In genomic region chr14:96634481-96634880, GRCh38 we compare ENCODE assay signal across 12 cellular contexts.
"Had no signal": no experiment of that assay in that cellular context is flagged by ENCODE, and none has a peak within 500 bp of the region (broad histone marks: within the 10 kb centered on the region; RNA-seq: fewer than 3 reads in every experiment).

No MANE protein-coding gene starts in this region.

- H3K9me3 ChIP-seq: thyroid gland had no signal

- DNase-seq: activated CD4-positive, CD25-positive, alpha-beta regulatory T cell; activated naive CD4-positive, alpha-beta T cell treated with anti-CD3 and anti-CD28 coated beads for 36 hours; effector CD4-positive, alpha-beta T cell; heart right ventricle; right cardiac atrium; small intestine; thyroid gland had no signal

- H3K27ac ChIP-seq: heart right ventricle, thyroid gland had no signal

- H3K4me3 Mint-ChIP-seq: activated naive CD4-positive, alpha-beta T cell treated with anti-CD3 and anti-CD28 coated beads for 36 hours had no signal

- H3K9me3 Mint-ChIP-seq: activated naive CD4-positive, alpha-beta T cell treated with anti-CD3 and anti-CD28 coated beads for 36 hours had no signal

- H3K27me3 ChIP-seq: heart right ventricle, thyroid gland had no signal

- FAIRE-seq: astrocyte, colon, endothelial cell of umbilical vein, frontal cortex, keratinocyte, small intestine had no signal

- H3K4me1 ChIP-seq: heart right ventricle, thyroid gland had no signal

- H3K4me3 ChIP-seq: heart right ventricle, thyroid gland had no signal

- H3K36me3 ChIP-seq: heart right ventricle, thyroid gland had no signal

- H3K27ac Mint-ChIP-seq: activated naive CD4-positive, alpha-beta T cell treated with anti-CD3 and anti-CD28 coated beads for 36 hours had no signal
